8 cellular contexts compared by ENCODE assay signal in the genomic region with DNA sequence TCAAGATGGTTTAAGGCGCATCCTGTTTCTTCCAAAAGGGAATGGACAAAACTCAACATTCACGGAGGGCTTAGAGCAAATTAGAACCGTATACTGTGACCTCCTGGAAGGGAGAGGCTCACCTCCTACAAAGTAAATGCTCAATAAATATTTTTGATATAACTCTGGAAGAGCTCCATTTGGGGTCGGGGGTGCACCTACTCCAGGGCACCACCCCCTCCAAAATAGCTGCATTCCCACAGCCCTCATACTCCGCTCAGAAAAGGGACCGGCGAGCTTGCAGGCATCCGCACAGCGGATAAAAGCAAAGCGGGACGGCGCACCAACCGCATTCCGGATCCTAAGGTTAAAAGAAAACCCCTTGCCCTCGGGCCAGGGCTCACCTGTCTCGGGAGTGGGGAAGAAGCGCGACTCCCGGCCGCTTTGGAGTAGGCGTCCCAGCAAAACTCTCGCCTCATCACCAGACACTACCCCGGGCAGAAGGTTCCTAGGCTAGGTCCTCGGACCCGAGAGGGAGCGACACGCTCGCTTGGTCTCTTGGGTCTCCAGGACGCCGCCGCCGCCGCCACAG. TPM values are rescaled to one million over a fixed set of nuclear protein-coding genes. Genes with fewer than 3 reads are reported as not detected.
DNase-seq lines count a peak whose midpoint lies in the region; ATAC-seq and TF ChIP-seq lines count a peak whose summit lies in the region.

No MANE protein-coding gene starts in this region.

- no CpG with 5 or more reads among the region's 33 CpGs for WGBS in mesendoderm (ENCODE audit: extremely low coverage, insufficient coverage, low lambda C conversion rate)

- peak overlapping the region; percentile 90 for H3K4me2 ChIP-seq in mesendoderm (ENCODE audit: low read length)

- no peak overlapping the region for H4K5ac ChIP-seq in mesendoderm (ENCODE audit: low read length)

- no peak overlapping the region for H2BK120ac ChIP-seq in mesendoderm (ENCODE audit: low read depth, low read length)

- no peak overlapping the region for H2AK5ac ChIP-seq in mesendoderm (ENCODE audit: low read length)

- peak overlapping the region; percentile 81 for H3K9ac ChIP-seq in mesendoderm (ENCODE audit: low read length)

- H2BK15ac ChIP-seq in mesendoderm (replicated peaks; ENCODE audit: low read depth), result no peak overlapping the region

- H3K27ac ChIP-seq in breast epithelium, result peak overlapping the region; percentile 90 to 91
- H3K27ac ChIP-seq in mesendoderm (ENCODE audit: low read depth, low read length), result peak overlapping the region; percentile 21

- H3K23ac ChIP-seq in mesendoderm (ENCODE audit: low read length), result no peak overlapping the region

- H3K4me3 ChIP-seq in breast epithelium, result peak overlapping the region; percentile 85 to 88 (median 88)
- H3K4me3 ChIP-seq in mesendoderm (ENCODE audit: low read length), result peak overlapping the region; percentile 45

- no peak for TF ChIP-seq CTCF in breast epithelium (IDR thresholded peaks at IDR 0.05)

- H3K27me3 ChIP-seq in breast epithelium (no peaks in the 10 kb centered on the region), mesendoderm (ENCODE audit: insufficient read depth, low read length, poor library complexity) (no peaks in the 10 kb centered on the region)

- H3K4me1 ChIP-seq in breast epithelium (no peaks in the 10 kb centered on the region), mesendoderm (ENCODE audit: control insufficient read depth, low read depth, low read length) (peaks cover 5% of the 10 kb centered on the region)

- H3K36me3 ChIP-seq in breast epithelium (no peaks in the 10 kb centered on the region), mesendoderm (ENCODE audit: control insufficient read depth, insufficient read depth, low read length) (peaks cover 1% of the 10 kb centered on the region)

- no peak overlapping the region for H2BK5ac ChIP-seq in mesendoderm (ENCODE audit: low read length)

- no peak overlapping the region for H3K4ac ChIP-seq in mesendoderm (ENCODE audit: low read depth, low read length)

- no peak overlapping the region for H3K18ac ChIP-seq in mesendoderm (ENCODE audit: low read length)

- no peak overlapping the region for H4K8ac ChIP-seq in mesendoderm (ENCODE audit: low read depth, low read length)

- H3K79me2 ChIP-seq in mesendoderm (ENCODE audit: control insufficient read depth, insufficient read depth, low read length), result peaks cover 28% of the 10 kb centered on the region

- no peak for TF ChIP-seq POLR2A in breast epithelium (IDR thresholded peaks at IDR 0.05)

- H3K79me1 ChIP-seq in mesendoderm (ENCODE audit: low read length), result peaks cover 12% of the 10 kb centered on the region

- ATAC-seq in HG03175 (IDR thresholded peaks at IDR 0.05; ENCODE audit: unreplicated experiment), result no peak

- H3K56ac ChIP-seq in mesendoderm (ENCODE audit: low read length), result peak overlapping the region; percentile 91

- intact Hi-C loops in breast epithelium (cut with DNase I; ENCODE audit: low total_unique reads), result no loop called here

- H3K9me3 ChIP-seq in breast epithelium, result no peaks in the 10 kb centered on the region

- peak; percentile 35 for DNase-seq in ELR (ENCODE audit: low read depth)
- DNase-seq in HPDE6-E6E7 (ENCODE audit: extremely low spot score), result peak; percentile 10
- no peak for DNase-seq in breast epithelium (ENCODE audit: low spot score in 2 of 2)
- DNase-seq in mesendoderm, result no peak
- DNase-seq in NCI-H1930 (lab: John Stamatoyannopoulos, UW), result no peak
- DNase-seq in effector CD4-positive, alpha-beta T cell, result no peak
- DNase-seq in mucosa of gallbladder (ENCODE audit: low spot score), result no peak

RNA-seq across cellular contexts. Expression of gene WDPCP, which starts 0.4 kb away (rescaled TPM):
- 10 to 100 TPM; 25.2 to 37.4 (median 29.4) TPM for total RNA-seq in breast epithelium
- polyA plus RNA-seq in mesendoderm (2013, experiment 1 of 2), result 9.4 TPM
- 9.5 TPM for polyA plus RNA-seq in mesendoderm (2013, experiment 2 of 2)
- total RNA-seq in mucosa of gallbladder, result 7.8 TPM

RNA-seq across cellular contexts. Expression of gene MDH1, which starts 0.9 kb away (rescaled TPM):
- total RNA-seq in breast epithelium (100 to 1,000 TPM; 125 to 574 (median 147) TPM), mucosa of gallbladder (149 TPM)
- 202 TPM for polyA plus RNA-seq in mesendoderm (2013, experiment 1 of 2)
- 203 TPM for polyA plus RNA-seq in mesendoderm (2013, experiment 2 of 2)

Comparison
In these comparisons a context has a peak if more than half of its experiments do, and no peak if none do; other contexts are left out.
1. DNase-seq: peak in ELR (single experiment) and HPDE6-E6E7 (single experiment); none in breast epithelium (0 of 2), mesendoderm (single experiment), NCI-H1930 (0 of 2), effector CD4-positive, alpha-beta T cell (single experiment) and mucosa of gallbladder (single experiment).